Comparison of ENCODE assay signal across 15 cellular contexts in genomic region chr2:217420868-217421267, GRCh38.
DNase-seq lines count a peak whose midpoint lies in the region; ATAC-seq and TF ChIP-seq lines count a peak whose summit lies in the region.
"Had no signal": no experiment of that assay in that cellular context is flagged by ENCODE, and none has a peak within 500 bp of the region (broad histone marks: within the 10 kb centered on the region; RNA-seq: fewer than 3 reads in every experiment).

No MANE protein-coding gene starts in this region.

- H3K4me3 Mint-ChIP-seq in mesothelial cell of epicardium (no peak overlapping the region), T-helper 17 cell (no peak overlapping the region), Caco-2 (ENCODE audit: unreplicated experiment) (no peak overlapping the region)
- H3K4me3 Mint-ChIP-seq: H9 had no signal

- ATAC-seq in T-helper 17 cell (no peak), GM21786 (IDR thresholded peaks at IDR 0.05; ENCODE audit: unreplicated experiment) (no peak)

- POLR2A ChIA-PET in Caco-2 (lab: Charles Lee) = no interaction called here

- H3K36me3 ChIP-seq in sigmoid colon (no peaks in the 10 kb centered on the region), uterus (no peaks in the 10 kb centered on the region), Caco-2 (ENCODE audit: control insufficient read depth, insufficient read depth, low read length) (no peaks in the 10 kb centered on the region)

- H3K4me3 ChIP-seq in coronary artery (no peak overlapping the region), sigmoid colon (no peak overlapping the region), uterus (no peak overlapping the region), Caco-2 (ENCODE audit: low read depth, low read length) (no peak overlapping the region)

- WGBS in sigmoid colon, 2 donors = 62 to 71% methylated on average over 3 of the region's 3 CpGs

- H3K27me3 ChIP-seq in sigmoid colon (no peaks in the 10 kb centered on the region), uterus (no peaks in the 10 kb centered on the region), Caco-2 (replicated peaks; ENCODE audit: control insufficient read depth, insufficient read depth, low read length) (no peaks in the 10 kb centered on the region; the same call in 1 of the 2 replicates)

- H3K27ac Mint-ChIP-seq in mesothelial cell of epicardium = peak overlapping the region; percentile 53
- H3K27ac Mint-ChIP-seq in T-helper 17 cell = no peak overlapping the region
- no peak overlapping the region for H3K27ac Mint-ChIP-seq in Caco-2 (ENCODE audit: unreplicated experiment)
- H3K27ac Mint-ChIP-seq: H9 had no signal

- H3K36me3 Mint-ChIP-seq in mesothelial cell of epicardium (peaks cover 14% of the 10 kb centered on the region), T-helper 17 cell (ENCODE audit: low read depth) (no peaks in the 10 kb centered on the region), Caco-2 (ENCODE audit: insufficient read depth, unreplicated experiment) (no peaks in the 10 kb centered on the region)

- no TSS peak for BruUV-seq in Caco-2 (replicated peaks; lab: Mats Ljungman, UMichigan)

- TF ChIP-seq POLR2A in sigmoid colon (IDR thresholded peaks at IDR 0.05) (no peak), uterus (IDR thresholded peaks at IDR 0.05) (no peak)

- intact Hi-C loops in sigmoid colon (cut with DNase I) (no loop called here), uterus (cut with DNase I; ENCODE audit: low total_unique reads) (no loop called here), Caco-2 (cut with micrococcal nuclease; ENCODE audit: unreplicated experiment) (no loop called here)

- H3K9me3 ChIP-seq in sigmoid colon (no peaks in the 10 kb centered on the region), uterus (no peaks in the 10 kb centered on the region), T-helper 17 cell (ENCODE audit: control insufficient read depth, low read length, poor library complexity, severe bottlenecking) (no peaks in the 10 kb centered on the region), Caco-2 (no peaks in the 10 kb centered on the region)

- CTCF ChIA-PET in Caco-2 (lab: Charles Lee) = no interaction called here

- TF ChIP-seq EP300 in sigmoid colon (IDR thresholded peaks at IDR 0.05) = no peak

- no peaks in the 10 kb centered on the region for H3K27me3 Mint-ChIP-seq in mesothelial cell of epicardium (ENCODE audit: low read depth)
- no peaks in the 10 kb centered on the region for H3K27me3 Mint-ChIP-seq in T-helper 17 cell
- peaks cover 12% of the 10 kb centered on the region for H3K27me3 Mint-ChIP-seq in Caco-2 (ENCODE audit: insufficient read depth, unreplicated experiment)

- DNase-seq in coronary artery (ENCODE audit: low spot score) = no peak
- no peak for DNase-seq in mesothelial cell of epicardium (ENCODE audit: low spot score in 2 of 2, unreplicated experiment in 2 of 2)
- no peak for DNase-seq in sigmoid colon
- DNase-seq in uterus = no peak
- no peak for DNase-seq in T-helper 17 cell
- no peak for DNase-seq in Caco-2
- DNase-seq in OCI-M2 (lab: John Stamatoyannopoulos, UW; ENCODE audit: unreplicated experiment) = no peak
- DNase-seq: H9, NCI-H1105, NCI-H1694, NCI-H2227 treated with DMSO at 0.1 percent for 48 hours, NCI-H524, Right ventricle myocardium superior had no signal

- peaks cover 14% of the 10 kb centered on the region for H3K4me1 Mint-ChIP-seq in mesothelial cell of epicardium
- H3K4me1 Mint-ChIP-seq in T-helper 17 cell = no peaks in the 10 kb centered on the region
- H3K4me1 Mint-ChIP-seq in Caco-2 (ENCODE audit: low read depth, unreplicated experiment) = no peaks in the 10 kb centered on the region
- H3K4me1 Mint-ChIP-seq: H9 had no signal

- H3K9me3 Mint-ChIP-seq in mesothelial cell of epicardium (peaks cover 6% of the 10 kb centered on the region), Caco-2 (ENCODE audit: unreplicated experiment) (no peaks in the 10 kb centered on the region)
- H3K9me3 Mint-ChIP-seq: H9 had no signal

- H3K27ac ChIP-seq in coronary artery = peak overlapping the region; percentile 42 to 62
- peak overlapping the region; percentile 75 to 82 (median 80) for H3K27ac ChIP-seq in sigmoid colon
- H3K27ac ChIP-seq in uterus = peak overlapping the region; percentile 75 to 79
- H3K27ac ChIP-seq: C4-2B had no signal

- no peak for TF ChIP-seq CTCF in coronary artery (IDR thresholded peaks at IDR 0.05)
- TF ChIP-seq CTCF in mesothelial cell of epicardium (IDR thresholded peaks at IDR 0.05; ENCODE audit: unreplicated experiment) = no peak
- TF ChIP-seq CTCF in sigmoid colon (IDR thresholded peaks at IDR 0.05) = no peak
- TF ChIP-seq CTCF in uterus (IDR thresholded peaks at IDR 0.05) = no peak
- no peak for TF ChIP-seq CTCF in Caco-2 (IDR thresholded peaks at IDR 0.05; ENCODE audit: insufficient read depth in 1 of 2, low read depth in 1 of 2, low read length in 1 of 2, severe bottlenecking in 1 of 2, unreplicated experiment in 1 of 2)

- peaks cover 0 to 66% (median 33%) of the 10 kb centered on the region in 4 donors for H3K4me1 ChIP-seq in sigmoid colon
- peaks cover 0 to 4% of the 10 kb centered on the region in 2 donors for H3K4me1 ChIP-seq in uterus
- H3K4me1 ChIP-seq in Caco-2 = no peaks in the 10 kb centered on the region
